Comparison of ENCODE assay signal across 23 cellular contexts in genomic region chr1:185974367-185974766, GRCh38.
"Had no signal": no experiment of that assay in that cellular context is flagged by ENCODE, and none has a peak within 500 bp of the region (broad histone marks: within the 10 kb centered on the region; RNA-seq: fewer than 3 reads in every experiment).

No MANE protein-coding gene starts in this region.

- ATAC-seq: activated CD4-positive, CD25-positive, alpha-beta regulatory T cell treated with anti-CD3 and anti-CD28 coated beads, Interleukin-2, amount 50 U/mL, for 24 hours; activated CD8-positive, alpha-beta T cell treated with anti-CD3 and anti-CD28 coated beads, Interleukin-2, amount 10 ng/mL, durations not matched to agents 7 days and 5 days; esophagus mucosa; left ventricle myocardium superior; natural killer cell had no signal

- H3K4me2 ChIP-seq: hepatocyte had no signal

- H3K36me3 ChIP-seq: brain microvascular endothelial cell had no signal

- H3K36me3 Mint-ChIP-seq: activated naive CD4-positive, alpha-beta T cell treated with anti-CD3 and anti-CD28 coated beads, Interleukin-2, amount 50 U/mL, for 24 hours; immature natural killer cell; natural killer cell had no signal

- DNase-seq: activated CD4-positive, alpha-beta T cell treated with anti-CD3 and anti-CD28 coated beads, Interleukin-2, amount 10 ng/mL, durations not matched to agents 7 days and 5 days; activated CD8-positive, alpha-beta T cell treated with anti-CD3 and anti-CD28 coated beads, Interleukin-2, amount 10 ng/mL, durations not matched to agents 7 days and 5 days; activated gamma-delta T cell; anterior cingulate cortex; caudate nucleus; effector memory CD4-positive, alpha-beta T cell; glutamatergic neuron; immature natural killer cell; left ventricle myocardium superior; midbrain; natural killer cell; retina; stimulated activated CD4-positive, alpha-beta T cell treated with anti-CD3 and anti-CD28 coated beads, Interleukin-4, amount 100 ng/mL, for 24 hours; stimulated activated naive CD4-positive, alpha-beta T cell treated with Interleukin-2 at 50 U/mL for 16 hours had no signal

- H3K27me3 Mint-ChIP-seq: progenitor cell of endocrine pancreas had no signal

- H3K9me3 Mint-ChIP-seq: activated CD4-positive, alpha-beta T cell treated with anti-CD3 and anti-CD28 coated beads, Interleukin-2, amount 10 ng/mL, durations not matched to agents 7 days and 5 days; activated naive CD4-positive, alpha-beta T cell treated with anti-CD3 and anti-CD28 coated beads, Interleukin-2, amount 50 U/mL, for 24 hours; activated T-helper 1 cell treated with anti-CD3 and anti-CD28 coated beads, Interleukin-12 subunit alpha, Interleukin-12 subunit beta, Interleukin-2, Interleukin-4 antibody, amounts not matched to agents 30 ng/mL and 10 ng/mL and 1 ng/mL, durations not matched to agents 14 hours and 24 hours and 36 hours; T-helper 2 cell treated with Interferon-gamma antibody and Interleukin-4, amounts not matched to agents 5 μg/mL and 100 μg/mL, for 36 hours had no signal

- H3K4me3 ChIP-seq: hepatocyte had no signal

- H3K4me1 Mint-ChIP-seq: activated CD4-positive, alpha-beta T cell treated with anti-CD3 and anti-CD28 coated beads, Interleukin-2, amount 10 ng/mL, durations not matched to agents 7 days and 5 days; activated naive CD4-positive, alpha-beta T cell treated with anti-CD3 and anti-CD28 coated beads, Interleukin-2, amount 50 U/mL, for 24 hours; immature natural killer cell; natural killer cell had no signal

- H3K79me2 ChIP-seq: hepatocyte had no signal

- H3K27me3 ChIP-seq: brain microvascular endothelial cell, hepatocyte had no signal

- H3K27ac ChIP-seq: brain microvascular endothelial cell, hepatocyte, VCaP had no signal

- H3K4me3 Mint-ChIP-seq: activated CD4-positive, alpha-beta T cell treated with anti-CD3 and anti-CD28 coated beads, Interleukin-2, amount 10 ng/mL, durations not matched to agents 7 days and 5 days; activated CD8-positive, alpha-beta T cell treated with anti-CD3 and anti-CD28 coated beads, Interleukin-2, amount 10 ng/mL, durations not matched to agents 7 days and 5 days; activated naive CD4-positive, alpha-beta T cell treated with anti-CD3 and anti-CD28 coated beads, Interleukin-2, amount 50 U/mL, for 24 hours; activated T-helper 1 cell treated with anti-CD3 and anti-CD28 coated beads, Interleukin-12 subunit alpha, Interleukin-12 subunit beta, Interleukin-2, Interleukin-4 antibody, amounts not matched to agents 30 ng/mL and 10 ng/mL and 1 ng/mL, durations not matched to agents 14 hours and 24 hours and 36 hours; immature natural killer cell; natural killer cell; T-helper 2 cell treated with Interferon-gamma antibody and Interleukin-4, amounts not matched to agents 5 μg/mL and 100 μg/mL, for 36 hours had no signal

- H2AFZ ChIP-seq: hepatocyte had no signal

- H3K27ac Mint-ChIP-seq: activated CD4-positive, alpha-beta T cell treated with anti-CD3 and anti-CD28 coated beads, Interleukin-2, amount 10 ng/mL, durations not matched to agents 7 days and 5 days; activated CD8-positive, alpha-beta T cell treated with anti-CD3 and anti-CD28 coated beads, Interleukin-2, amount 10 ng/mL, durations not matched to agents 7 days and 5 days; activated naive CD4-positive, alpha-beta T cell treated with anti-CD3 and anti-CD28 coated beads, Interleukin-2, amount 50 U/mL, for 24 hours; activated T-helper 1 cell treated with anti-CD3 and anti-CD28 coated beads, Interleukin-12 subunit alpha, Interleukin-12 subunit beta, Interleukin-2, Interleukin-4 antibody, amounts not matched to agents 30 ng/mL and 10 ng/mL and 1 ng/mL, durations not matched to agents 14 hours and 24 hours and 36 hours; immature natural killer cell; natural killer cell; progenitor cell of endocrine pancreas; T-helper 2 cell treated with Interferon-gamma antibody and Interleukin-4, amounts not matched to agents 5 μg/mL and 100 μg/mL, for 36 hours had no signal
